ENCODE assay signal across 18 cellular contexts in the genomic region with DNA sequence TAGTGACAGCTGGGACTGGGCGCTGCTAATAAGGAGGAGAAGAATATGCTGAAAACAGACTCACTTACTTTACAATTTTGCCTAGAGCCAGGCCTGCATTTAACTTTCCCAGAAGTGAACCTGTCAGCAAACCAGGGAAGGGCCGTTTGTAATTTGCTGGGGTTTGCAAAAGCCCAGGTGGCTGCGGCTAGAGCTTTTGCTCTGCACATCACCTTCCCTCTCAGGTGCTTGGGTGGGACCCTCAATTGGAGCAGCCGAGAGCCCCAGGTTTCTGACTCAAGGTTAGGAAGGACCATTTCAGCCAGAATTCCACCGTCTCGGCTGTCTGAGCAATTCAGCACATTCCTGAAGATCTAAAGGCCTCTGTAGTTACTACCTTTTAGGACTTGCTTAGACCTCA.
DNase-seq lines count a peak whose midpoint lies in the region; ATAC-seq and TF ChIP-seq lines count a peak whose summit lies in the region.
"Had no signal": no experiment of that assay in that cellular context is flagged by ENCODE, and none has a peak within 500 bp of the region (broad histone marks: within the 10 kb centered on the region; RNA-seq: fewer than 3 reads in every experiment).

No MANE protein-coding gene starts in this region.

- no peaks in the 10 kb centered on the region for H3K36me3 ChIP-seq in ascending aorta
- no peaks in the 10 kb centered on the region for H3K36me3 ChIP-seq in fibroblast of lung (ENCODE audit: control insufficient read depth, insufficient read depth, low read length)
- no peaks in the 10 kb centered on the region for H3K36me3 ChIP-seq in tibial artery
- no peaks in the 10 kb centered on the region for H3K36me3 ChIP-seq in heart right ventricle

- no peak overlapping the region for H3K4me3 ChIP-seq in ascending aorta
- H3K4me3 ChIP-seq in fibroblast of lung (replicated peaks in 1 of 4; ENCODE audit: control extremely low read depth in 1 of 4, insufficient read depth in 1 of 4, low read depth in 3 of 4, low read length in 4 of 4) = no peak overlapping the region
- no peak overlapping the region for H3K4me3 ChIP-seq in tibial artery
- H3K4me3 ChIP-seq in heart right ventricle = no peak overlapping the region

- 93 to 98% methylated on average over 6 of the region's 6 CpGs for WGBS in heart right ventricle, 2 donors

- peaks cover 0 to 18% of the 10 kb centered on the region in 2 donors for H3K4me1 ChIP-seq in ascending aorta
- H3K4me1 ChIP-seq in fibroblast of lung (ENCODE audit: control insufficient read depth, extremely low read depth, insufficient read depth, low read length) = no peaks in the 10 kb centered on the region
- H3K4me1 ChIP-seq in tibial artery = peaks cover 0 to 11% (median 0%) of the 10 kb centered on the region in 4 donors
- H3K4me1 ChIP-seq in heart right ventricle = peaks cover 0 to 27% (median 5%) of the 10 kb centered on the region in 9 donors

- ATAC-seq in heart right ventricle = no peak
- ATAC-seq: PC-3 had no signal

- no peak overlapping the region for H3K4me2 ChIP-seq in fibroblast of lung (ENCODE audit: extremely low read depth, insufficient read depth, low read length)

- H3K9ac ChIP-seq in fibroblast of lung (ENCODE audit: insufficient read depth, low read length) = no peak overlapping the region

- H3K9me3 ChIP-seq in ascending aorta (no peaks in the 10 kb centered on the region), fibroblast of lung (ENCODE audit: control insufficient read depth, insufficient read depth, low read depth, low read length) (no peaks in the 10 kb centered on the region), tibial artery (no peaks in the 10 kb centered on the region), heart right ventricle (no peaks in the 10 kb centered on the region)

- no peak for TF ChIP-seq CTCF in ascending aorta (IDR thresholded peaks at IDR 0.05)
- TF ChIP-seq CTCF in fibroblast of lung (conservative IDR thresholded peaks at IDR 0.05 in 1 of 2, IDR thresholded peaks at IDR 0.05 in 1 of 2; ENCODE audit: low read depth in 1 of 2, low read length in 2 of 2) = no peak
- TF ChIP-seq CTCF in tibial artery (IDR thresholded peaks at IDR 0.05) = no peak
- no peak for TF ChIP-seq CTCF in heart right ventricle (IDR thresholded peaks at IDR 0.05)

- H4K20me1 ChIP-seq in fibroblast of lung (ENCODE audit: control insufficient read depth, extremely low read depth, insufficient read depth, low read length) = no peaks in the 10 kb centered on the region

- peak overlapping the region; percentile 71 for H2AFZ ChIP-seq in fibroblast of lung (ENCODE audit: low read length)

- DNase-seq in NCI-H82 (lab: John Stamatoyannopoulos, UW) (peak; percentile 36), NCI-H82 treated with DMSO at 0.1 percent for 48 hours (lab: John Stamatoyannopoulos, UW; ENCODE audit: unreplicated experiment) (no peak), ascending aorta (ENCODE audit: low spot score in 2 of 2) (peak in 1 of 2 donors; percentile 30), fibroblast of lung (ENCODE audit: low read depth in 2 of 2) (no peak), tibial artery (no peak), retina (no peak), NCI-H226 (no peak), heart right ventricle (no peak)
- DNase-seq: 8988T, DMS53, EL, GOT3, NCI-H1105 treated with DMSO at 0.1 percent for 48 hours, NCI-H1694 treated with DMSO at 0.1 percent for 48 hours, NCI-H2227 treated with DMSO at 0.1 percent for 48 hours, PC-3, SIG-M5 had no signal

- intact Hi-C loops in ascending aorta (cut with DNase I) = no loop called here
- intact Hi-C loops in tibial artery (cut with DNase I; ENCODE audit: low total_unique reads) = no loop called here
- intact Hi-C loops in heart right ventricle (cut with DNase I) = no loop called here

- no peaks in the 10 kb centered on the region for H3K27me3 ChIP-seq in ascending aorta
- H3K27me3 ChIP-seq in fibroblast of lung (ENCODE audit: control insufficient read depth, insufficient read depth, low read length) = no peaks in the 10 kb centered on the region
- H3K27me3 ChIP-seq in tibial artery = no peaks in the 10 kb centered on the region
- no peaks in the 10 kb centered on the region for H3K27me3 ChIP-seq in heart right ventricle

- no peaks in the 10 kb centered on the region for H3K79me2 ChIP-seq in fibroblast of lung (ENCODE audit: control insufficient read depth, insufficient read depth, low read length)

- H3K27ac ChIP-seq in ascending aorta = peak overlapping the region; percentile 34 to 40
- no peak overlapping the region for H3K27ac ChIP-seq in fibroblast of lung (ENCODE audit: insufficient read depth, low read length)
- H3K27ac ChIP-seq in tibial artery = peak overlapping the region; percentile 37 to 41
- peak overlapping the region in 1 of 10 donors; percentile 40 for H3K27ac ChIP-seq in heart right ventricle
- H3K27ac ChIP-seq: RWPE1 had no signal
